9 cellular contexts compared by ENCODE assay signal in genomic region chr4:155025762-155026457, GRCh38.
DNase-seq lines count a peak whose midpoint lies in the region; ATAC-seq and TF ChIP-seq lines count a peak whose summit lies in the region.
"Had no signal": no experiment of that assay in that cellular context is flagged by ENCODE, and none has a peak within 500 bp of the region (broad histone marks: within the 10 kb centered on the region; RNA-seq: fewer than 3 reads in every experiment).

No MANE protein-coding gene starts in this region.

- H3K27ac ChIP-seq in endodermal cell (ENCODE audit: low read depth, low read length): no peak overlapping the region
- H3K27ac ChIP-seq: neutrophil had no signal

- H3K4me3 Mint-ChIP-seq in endodermal cell (no peak overlapping the region), osteocyte (ENCODE audit: unreplicated experiment) (no peak overlapping the region)
- H3K4me3 Mint-ChIP-seq: activated B cell treated with CpG ODN at 0.5 μM for 24 hours had no signal

- WGBS in endodermal cell (ENCODE audit: insufficient coverage in 1 of 2, insufficient read length in 1 of 2), 2 experiments: 32 to 34% methylated on average over 5 to 10 of the region's 10 CpGs

- H3K27me3 Mint-ChIP-seq in endodermal cell (ENCODE audit: insufficient read depth) (peaks cover 5% of the 10 kb centered on the region), osteocyte (ENCODE audit: unreplicated experiment) (peaks cover 4% of the 10 kb centered on the region)
- H3K27me3 Mint-ChIP-seq: activated B cell treated with CpG ODN at 0.5 μM for 24 hours had no signal

- H3K9me3 Mint-ChIP-seq in endodermal cell: peaks cover 15% of the 10 kb centered on the region
- peaks cover 4% of the 10 kb centered on the region for H3K9me3 Mint-ChIP-seq in osteocyte (ENCODE audit: unreplicated experiment)

- ATAC-seq in GM21529 (IDR thresholded peaks at IDR 0.05; ENCODE audit: unreplicated experiment) (peak; percentile 87), HG02571 (IDR thresholded peaks at IDR 0.05; ENCODE audit: unreplicated experiment) (no peak)

- no peaks in the 10 kb centered on the region for H3K4me1 ChIP-seq in endodermal cell (ENCODE audit: control insufficient read depth, insufficient read depth, low read length)

- H3K4me1 Mint-ChIP-seq in endodermal cell (peaks cover 3% of the 10 kb centered on the region), osteocyte (ENCODE audit: unreplicated experiment) (no peaks in the 10 kb centered on the region)
- H3K4me1 Mint-ChIP-seq: activated B cell treated with CpG ODN at 0.5 μM for 24 hours had no signal

- no peaks in the 10 kb centered on the region for H3K9me3 ChIP-seq in endodermal cell (ENCODE audit: control insufficient read depth, low read length)
- H3K9me3 ChIP-seq: neutrophil had no signal

- TF ChIP-seq CTCF in GM12865 (IDR thresholded peaks at IDR 0.05; ENCODE audit: insufficient read depth, low read depth, low read length, missing control alignments): peak; percentile 30
- TF ChIP-seq CTCF in LNCAP (IDR thresholded peaks at IDR 0.05): peak; percentile 72
- TF ChIP-seq CTCF in endodermal cell (conservative IDR thresholded peaks at IDR 0.05): peak; percentile 96
- TF ChIP-seq CTCF in osteocyte (IDR thresholded peaks at IDR 0.05): peak; percentile 46

- DNase-seq in GM12865 (ENCODE audit: low read depth) (peak; percentile 18), endodermal cell (peak; percentile 94), osteocyte (ENCODE audit: extremely low spot score, unreplicated experiment) (no peak), NCI-H1694 (lab: John Stamatoyannopoulos, UW) (no peak)
- DNase-seq: activated B cell treated with CpG ODN at 0.5 μM for 24 hours had no signal

- no peak overlapping the region for H3K9ac ChIP-seq in endodermal cell (ENCODE audit: extremely low read depth, low read length, poor library complexity, severe bottlenecking)

- H3K36me3 Mint-ChIP-seq in endodermal cell (ENCODE audit: low read depth) (no peaks in the 10 kb centered on the region), osteocyte (ENCODE audit: unreplicated experiment) (no peaks in the 10 kb centered on the region)

- H3K36me3 ChIP-seq in endodermal cell (ENCODE audit: control insufficient read depth, insufficient read depth, low read length): no peaks in the 10 kb centered on the region
- H3K36me3 ChIP-seq: neutrophil had no signal

- no peak overlapping the region for H3K27ac Mint-ChIP-seq in endodermal cell
- H3K27ac Mint-ChIP-seq in osteocyte (ENCODE audit: unreplicated experiment): no peak overlapping the region
- H3K27ac Mint-ChIP-seq: activated B cell treated with CpG ODN at 0.5 μM for 24 hours had no signal

- H3K4me3 ChIP-seq in GM12865 (ENCODE audit: low read depth, low read length) (no peak overlapping the region), endodermal cell (ENCODE audit: low read length) (no peak overlapping the region)

- no peaks in the 10 kb centered on the region for H3K27me3 ChIP-seq in endodermal cell (ENCODE audit: control insufficient read depth, insufficient read depth, low read length, poor library complexity, severe bottlenecking)
- H3K27me3 ChIP-seq: neutrophil had no signal

Comparison
In these comparisons a context has a peak if more than half of its experiments do, and no peak if none do; other contexts are left out.
1. DNase-seq: peak in GM12865 (single experiment) and endodermal cell (single experiment); none in osteocyte (single experiment) and NCI-H1694 (single experiment).
2. CTCF ChIP-seq: peak in every context shown above with its lines; median percentile 96 in endodermal cell; 72 in LNCAP; 46 in osteocyte; 30 in GM12865.